ENCODE assay signal across 11 cellular contexts in genomic region chr14:38211258-38211735, GRCh38. TPM values are rescaled to one million over a fixed set of nuclear protein-coding genes. Genes with fewer than 3 reads are reported as not detected.
DNase-seq lines count a peak whose midpoint lies in the region; ATAC-seq and TF ChIP-seq lines count a peak whose summit lies in the region.
"Had no signal": no experiment of that assay in that cellular context is flagged by ENCODE, and none has a peak within 500 bp of the region (broad histone marks: within the 10 kb centered on the region; RNA-seq: fewer than 3 reads in every experiment).

No MANE protein-coding gene starts in this region.

- H3K27ac ChIP-seq in IMR-90 (ENCODE audit: insufficient read depth, low read length) (no peak overlapping the region; the same call in 1 of the 2 replicates), osteoblast (ENCODE audit: low read depth, low read length) (no peak overlapping the region)

- in situ Hi-C loops in IMR-90 (cut with MboI; ENCODE audit: low sequenced_read_pairs): no loop called here

- no peaks in the 10 kb centered on the region for H3K79me2 ChIP-seq in osteoblast (ENCODE audit: insufficient read depth, low read length)

- no TSS peak for BruUV-seq in IMR-90 (replicated peaks; lab: Mats Ljungman, UMichigan)

- no peak for TF ChIP-seq RAD21 in IMR-90 (IDR thresholded peaks at IDR 0.05; ENCODE audit: low read length)

- H3K9me1 ChIP-seq in IMR-90 (ENCODE audit: insufficient read depth, low read length): peaks cover 9% of the 10 kb centered on the region; the same call in 1 of the 2 replicates

- intact Hi-C loops in IMR-90 (cut with micrococcal nuclease): loop anchor here (1.0 to 5.0 kb wide), 4 partner anchors 80 to 656 kb away; no protein-coding TSS in a partner anchor

- H3K4me1 Mint-ChIP-seq in glutamatergic neuron (ENCODE audit: low read depth, unreplicated experiment): peaks cover 14% of the 10 kb centered on the region

- H3K9ac ChIP-seq in IMR-90 (ENCODE audit: low read depth, low read length): peak overlapping the region; percentile 16; the same call in 1 of the 2 replicates

- WGBS in IMR-90 (ENCODE audit: extremely low coverage in 2 of 2, insufficient read length in 1 of 2), 2 experiments: 8% methylated on average over 7 of the region's 34 CpGs; no CpG with 5 or more reads in 1 of the 2 experiments

- peaks cover 10% of the 10 kb centered on the region; the same call in 1 of the 2 replicates for H3K4me1 ChIP-seq in IMR-90 (ENCODE audit: control insufficient read depth, insufficient read depth, low read length)
- no peaks in the 10 kb centered on the region for H3K4me1 ChIP-seq in osteoblast (ENCODE audit: insufficient read depth, low read length)

- H3K4me2 ChIP-seq in IMR-90 (ENCODE audit: low read depth, low read length) (peak overlapping the region; percentile 85), osteoblast (ENCODE audit: insufficient read depth, low read length) (no peak overlapping the region)

- no peak overlapping the region for H3K27ac Mint-ChIP-seq in glutamatergic neuron (ENCODE audit: unreplicated experiment)
- H3K27ac Mint-ChIP-seq: CD4-positive, alpha-beta memory T cell; stimulated activated naive B cell treated with anti-CD40 and anti-IgM and Interleukin-4, amounts not matched to agents 10 μg/mL and 1 μg/mL and 100 μg/mL, for 72 hours; T-helper 1 cell treated with Interleukin-12 subunit alpha and Interleukin-12 subunit beta and Interleukin-4 antibody, amounts not matched to agents 30 μg/mL and 1 μg/mL, for 36 hours had no signal

- peak overlapping the region; percentile 13; the same call in 1 of the 2 replicates for H4K5ac ChIP-seq in IMR-90 (ENCODE audit: low read depth, low read length)

- peak overlapping the region; percentile 75 for H2AK9ac ChIP-seq in IMR-90 (replicated peaks; ENCODE audit: low read depth, low read length, poor library complexity)

- no peak for TF ChIP-seq POLR2A in IMR-90 (IDR thresholded peaks at IDR 0.05; ENCODE audit: low read depth, low read length)

- peaks cover 7% of the 10 kb centered on the region for H3K9me3 Mint-ChIP-seq in glutamatergic neuron (ENCODE audit: unreplicated experiment)
- H3K9me3 Mint-ChIP-seq: T-helper 1 cell treated with Interleukin-12 subunit alpha and Interleukin-12 subunit beta and Interleukin-4 antibody, amounts not matched to agents 30 μg/mL and 1 μg/mL, for 36 hours had no signal

- peaks cover 27% of the 10 kb centered on the region for H3K27me3 Mint-ChIP-seq in glutamatergic neuron (ENCODE audit: unreplicated experiment)

- no peaks in the 10 kb centered on the region for H3K9me3 ChIP-seq in IMR-90 (ENCODE audit: control insufficient read depth, insufficient read depth, low read length)
- no peaks in the 10 kb centered on the region for H3K9me3 ChIP-seq in osteoblast (ENCODE audit: low read depth, low read length)

- H3K36me3 ChIP-seq in IMR-90 (ENCODE audit: control insufficient read depth, insufficient read depth, low read length): no peaks in the 10 kb centered on the region
- H3K36me3 ChIP-seq in osteoblast (ENCODE audit: insufficient read depth, low read length): no peaks in the 10 kb centered on the region

- H3K27me3 ChIP-seq in IMR-90 (ENCODE audit: control insufficient read depth, insufficient read depth, low read length): no peaks in the 10 kb centered on the region
- no peaks in the 10 kb centered on the region for H3K27me3 ChIP-seq in osteoblast (ENCODE audit: insufficient read depth, low read length)

- no peak overlapping the region for H3K23ac ChIP-seq in IMR-90 (ENCODE audit: low read depth, low read length)

- no peak overlapping the region; the same call in 1 of the 2 replicates for H3K56ac ChIP-seq in IMR-90 (ENCODE audit: extremely low read depth, insufficient read depth, low read length)

- H4K20me1 ChIP-seq in IMR-90 (ENCODE audit: insufficient read depth, low read length): no peaks in the 10 kb centered on the region
- no peaks in the 10 kb centered on the region for H4K20me1 ChIP-seq in osteoblast (ENCODE audit: insufficient read depth, low read length)

- no peak overlapping the region for H3K14ac ChIP-seq in IMR-90 (replicated peaks; ENCODE audit: low read depth, low read length)

- no peak overlapping the region for H2BK5ac ChIP-seq in IMR-90 (ENCODE audit: low read depth, low read length, poor library complexity, severe bottlenecking)

- no peak overlapping the region for H3K4ac ChIP-seq in IMR-90 (ENCODE audit: low read depth, low read length)

- H2BK120ac ChIP-seq in IMR-90 (ENCODE audit: low read depth, low read length): peak overlapping the region; percentile 74; the same call in 1 of the 2 replicates

- H2AK5ac ChIP-seq in IMR-90 (ENCODE audit: low read depth, low read length): no peak overlapping the region

- TF ChIP-seq CTCF in AG04449 (IDR thresholded peaks at IDR 0.05; ENCODE audit: insufficient read depth, low read length, missing control alignments) (no peak), IMR-90 (conservative IDR thresholded peaks at IDR 0.05; ENCODE audit: low read depth, low read length) (no peak), glutamatergic neuron (IDR thresholded peaks at IDR 0.05; ENCODE audit: partially characterized antibody, unreplicated experiment) (no peak), osteoblast (IDR thresholded peaks at IDR 0.05; ENCODE audit: extremely low read depth, low read depth, low read length) (no peak)

- H2BK20ac ChIP-seq in IMR-90 (ENCODE audit: low read depth, low read length): no peak overlapping the region

- peaks cover 0 to 20% of the 10 kb centered on the region in 2 experiments; a peak in 2 of 4 replicates for H3K79me1 ChIP-seq in IMR-90 (ENCODE audit: low read depth in 1 of 2, low read length in 2 of 2)

- H2BK15ac ChIP-seq in IMR-90 (ENCODE audit: low read depth, low read length): no peak overlapping the region

- CTCF ChIA-PET in AG04449 (lab: Yijun Ruan, JAX) (interaction anchor here (0.7 to 2.2 kb wide), 16 partner anchors 9 to 656 kb away, joined by 3 to 6 read pairs (median 3); no protein-coding TSS in a partner anchor), IMR-90 (lab: Yijun Ruan, JAX) (interaction anchor here (1.0 kb wide), 1 partner anchor 73 kb away, joined by 4 read pairs; no protein-coding TSS in a partner anchor)

- peak overlapping the region; percentile 90 for H2AFZ ChIP-seq in IMR-90 (replicated peaks; ENCODE audit: low read length, poor library complexity)
- H2AFZ ChIP-seq in osteoblast (ENCODE audit: low read length): no peak overlapping the region

- ATAC-seq in IMR-90 (ENCODE audit: low read depth) (peak; percentile 12; the same call in 1 of the 2 replicates), GM21528 (IDR thresholded peaks at IDR 0.05; ENCODE audit: low FRiP score, unreplicated experiment) (no peak)
- ATAC-seq: stimulated activated naive B cell treated with anti-CD40 and anti-IgM and Interleukin-4, amounts not matched to agents 10 μg/mL and 1 μg/mL and 100 μg/mL, for 72 hours had no signal

- no peak overlapping the region for H3K18ac ChIP-seq in IMR-90 (ENCODE audit: low read depth, low read length)

- POLR2A ChIA-PET in AG04449 (lab: Yijun Ruan, JAX): interaction anchor here (0.6 to 1.9 kb wide), 2 partner anchors 193 to 342 kb away, joined by 3 to 7 read pairs; no protein-coding TSS in a partner anchor
- POLR2A ChIA-PET in IMR-90 (lab: Charles Lee; ENCODE audit: unreplicated experiment): interaction anchor here (0.6 to 0.7 kb wide), 2 partner anchors 430 to 656 kb away, joined by 4 to 8 read pairs; no protein-coding TSS in a partner anchor

- DNase-seq in AG04449 (ENCODE audit: low read depth, low spot score): no peak
- DNase-seq in IMR-90: no peak
- DNase-seq in glutamatergic neuron: peak; percentile 24
- no peak for DNase-seq in osteoblast (ENCODE audit: insufficient read length, low spot score, missing footprints)
- DNase-seq in NOMO-1 treated with DMSO at 0.1 percent for 48 hours (lab: John Stamatoyannopoulos, UW; ENCODE audit: unreplicated experiment): no peak
- DNase-seq in DMS114 treated with DMSO at 0.1 percent for 48 hours (lab: John Stamatoyannopoulos, UW; ENCODE audit: unreplicated experiment): no peak
- no peak for DNase-seq in effector CD8-positive, alpha-beta T cell (lab: John Stamatoyannopoulos, UW)
- DNase-seq: CD4-positive, alpha-beta memory T cell; stimulated activated naive B cell treated with anti-CD40 and anti-IgM and Interleukin-4, amounts not matched to agents 10 μg/mL and 1 μg/mL and 100 μg/mL, for 72 hours had no signal

- H3K4me3 Mint-ChIP-seq in glutamatergic neuron (ENCODE audit: unreplicated experiment): peak overlapping the region; percentile 95
- H3K4me3 Mint-ChIP-seq: stimulated activated naive B cell treated with anti-CD40 and anti-IgM and Interleukin-4, amounts not matched to agents 10 μg/mL and 1 μg/mL and 100 μg/mL, for 72 hours; T-helper 1 cell treated with Interleukin-12 subunit alpha and Interleukin-12 subunit beta and Interleukin-4 antibody, amounts not matched to agents 30 μg/mL and 1 μg/mL, for 36 hours had no signal

- H3K4me3 ChIP-seq in AG04449 (ENCODE audit: low read depth, low read length): peak overlapping the region; percentile 81
- peak overlapping the region; percentile 61 for H3K4me3 ChIP-seq in IMR-90 (ENCODE audit: insufficient read depth, low read depth, low read length)
- H3K4me3 ChIP-seq in osteoblast (ENCODE audit: insufficient read depth, low read length): peak overlapping the region; percentile 46

- H4K8ac ChIP-seq in IMR-90 (ENCODE audit: low read depth in 2 of 2, low read length in 2 of 2): no peak overlapping the region

- dilution Hi-C loops in IMR-90 (cut with HindIII; ENCODE audit: low sequenced_read_pairs, unreplicated experiment): no loop called here

- peak overlapping the region; percentile 31; the same call in 1 of the 2 replicates for H4K91ac ChIP-seq in IMR-90 (ENCODE audit: insufficient read depth, low read depth, low read length)

- peaks cover 5% of the 10 kb centered on the region for H3K36me3 Mint-ChIP-seq in glutamatergic neuron (ENCODE audit: unreplicated experiment)
- H3K36me3 Mint-ChIP-seq: CD4-positive, alpha-beta memory T cell had no signal

TF ChIP-seq in IMR-90, 13 proteins besides CTCF, POLR2A, EP300 and RAD21 (continues in another document):
- no peak for TF ChIP-seq FOS (IDR thresholded peaks at IDR 0.05; ENCODE audit: low read depth, low read length)
- no peak for TF ChIP-seq RFX5 (IDR thresholded peaks at IDR 0.05; ENCODE audit: low read depth, low read length)

RNA-seq across cellular contexts. Expression of gene SSTR1, which starts 3.6 kb away (rescaled TPM):
- 1.1 and 1.4 TPM in 2 replicates for total RNA-seq in IMR-90 (2012; rRNA removed)
- 5.5 and 5.6 TPM in 2 replicates for polyA plus RNA-seq in IMR-90 (2012; rRNA removed)
- 3.2 and 4.9 TPM in 2 replicates for polyA plus RNA-seq in IMR-90 (2012; cell fraction: cytosol; rRNA removed)
- 4.7 and 4.8 TPM in 2 replicates for polyA plus RNA-seq in IMR-90 (2012; cell fraction: nucleus; rRNA removed; ENCODE audit: low replicate concordance)
- 8.2 TPM for total RNA-seq in glutamatergic neuron (ENCODE audit: unreplicated experiment)
- under 0.01 TPM in 2 replicates for total RNA-seq in osteoblast
- total RNA-seq: CD4-positive, alpha-beta memory T cell had no signal
- polyA plus RNA-seq: CD4-positive, alpha-beta memory T cell had no signal

RNA-seq across cellular contexts. Expression of gene CLEC14A, which starts 44.6 kb away (rescaled TPM):
- total RNA-seq in IMR-90 (2012; rRNA removed) (2.8 and 3.0 TPM in 2 replicates), glutamatergic neuron (ENCODE audit: unreplicated experiment) (0.96 TPM), osteoblast (0.29 TPM in 1 of 2 replicates, not detected in the other)
- 5.7 and 6.2 TPM in 2 replicates for polyA plus RNA-seq in IMR-90 (2012; rRNA removed)
- 4.6 and 5.4 TPM in 2 replicates for polyA plus RNA-seq in IMR-90 (2012; cell fraction: cytosol; rRNA removed)
- 1.4 and 2.9 TPM in 2 replicates for polyA plus RNA-seq in IMR-90 (2012; cell fraction: nucleus; rRNA removed; ENCODE audit: low replicate concordance)
- total RNA-seq: CD4-positive, alpha-beta memory T cell had no signal
- polyA plus RNA-seq: CD4-positive, alpha-beta memory T cell had no signal
